ENCODE assay signal across 22 cellular contexts in the genomic region with DNA sequence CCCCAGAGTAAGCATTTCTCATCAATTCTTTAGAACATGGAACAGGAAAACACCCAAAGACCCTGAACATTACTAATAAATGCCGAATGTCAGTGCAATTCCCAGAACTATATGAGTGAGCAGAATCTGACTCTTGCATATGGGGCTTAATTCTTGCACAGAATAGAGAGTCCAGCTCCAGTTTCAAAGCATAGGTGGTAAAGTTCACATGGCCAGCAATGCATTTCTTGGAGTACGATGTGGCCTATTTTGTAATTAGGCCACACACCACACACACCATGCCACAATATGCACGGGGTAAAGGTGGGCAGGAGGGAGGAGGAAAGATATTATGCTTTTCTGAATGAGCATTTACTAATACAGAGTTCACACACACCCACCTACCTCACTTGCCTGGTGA. TPM values are rescaled to one million over a fixed set of nuclear protein-coding genes. Genes with fewer than 3 reads are reported as not detected.
DNase-seq lines count a peak whose midpoint lies in the region; ATAC-seq, FAIRE-seq and TF ChIP-seq lines count a peak whose summit lies in the region.
"Had no signal": no experiment of that assay in that cellular context is flagged by ENCODE, and none has a peak within 500 bp of the region (broad histone marks: within the 10 kb centered on the region; RNA-seq: fewer than 3 reads in every experiment).

No MANE protein-coding gene starts in this region.

- H3K27me3 ChIP-seq in GM12878 (replicated peaks in 1 of 2; ENCODE audit: control insufficient read depth in 2 of 2, insufficient read depth in 2 of 2, low read length in 1 of 2): no peaks in the 10 kb centered on the region; a peak in 1 of 4 replicates

- in situ Hi-C loops in GM12878 (cut with MboI): no loop called here

- no peak for TF ChIP-seq EP300 in GM12878 (IDR thresholded peaks at IDR 0.05; ENCODE audit: borderline replicate concordance in 1 of 2, control insufficient read depth in 1 of 2, low read depth in 2 of 2, low read length in 2 of 2)

- FAIRE-seq in GM12878 (lab: Jason Lieb, UNC): peak; percentile 44
- FAIRE-seq in D721Med (lab: Jason Lieb, UNC): no peak
- FAIRE-seq: GM12892, H1 had no signal

- POLR2A ChIA-PET in GM12878 (lab: Charles Lee): no interaction called here

- BruUV-seq in GM12878 (replicated peaks; lab: Mats Ljungman, UMichigan): no TSS peak

- RAD21 ChIA-PET in GM12878 (lab: Charles Lee; ENCODE audit: unreplicated experiment): no interaction called here

- H3K9ac ChIP-seq in GM12878 (ENCODE audit: control insufficient read depth, insufficient read depth, low read length): no peak overlapping the region

- H3K4me1 ChIP-seq in GM12878 (ENCODE audit: control insufficient read depth, insufficient read depth, low read length): peaks cover 3% of the 10 kb centered on the region

- H3K9me3 ChIP-seq in GM12878 (replicated peaks; ENCODE audit: control insufficient read depth, insufficient read depth, low read length): no peaks in the 10 kb centered on the region

- no peak overlapping the region for H2AFZ ChIP-seq in GM12878 (ENCODE audit: control insufficient read depth, low read depth, low read length)
- H2AFZ ChIP-seq: PC-9 had no signal

- no peaks in the 10 kb centered on the region for H3K36me3 ChIP-seq in GM12878 (ENCODE audit: control insufficient read depth in 2 of 2, insufficient read depth in 2 of 2, low read length in 1 of 2)

- DNase-seq in left ventricle myocardium superior (no peak), Right ventricle myocardium inferior (ENCODE audit: missing footprints) (no peak), GM12878 (ENCODE audit: low read depth, low spot score) (no peak), D721Med (ENCODE audit: insufficient read length, low spot score) (no peak), SHP77 treated with DMSO at 0.1 percent for 48 hours (lab: John Stamatoyannopoulos, UW) (no peak)
- DNase-seq: 8988T; C1 segment of cervical spinal cord; CD8-positive, alpha-beta T cell; DMS153; NCI-H1092; NCI-H1436; NCI-H187 treated with DMSO at 0.1 percent for 48 hours; NCI-H2107; NCI-H69; PC-9; T-cell had no signal

- TF ChIP-seq RAD21 in GM12878 (IDR thresholded peaks at IDR 0.05; ENCODE audit: insufficient read depth, low read depth, low read length): no peak

- no peak overlapping the region for H3K4me2 ChIP-seq in GM12878 (ENCODE audit: control insufficient read depth, insufficient read depth)
- H3K4me2 ChIP-seq: PC-9 had no signal

- ATAC-seq in left ventricle myocardium superior: peak; percentile 35
- ATAC-seq in Right ventricle myocardium inferior: no peak
- ATAC-seq in HG03159 (IDR thresholded peaks at IDR 0.05; ENCODE audit: unreplicated experiment): peak; percentile 30
- peak; percentile 17 for ATAC-seq in GM12878
- no peak for ATAC-seq in HG02973 (IDR thresholded peaks at IDR 0.05; ENCODE audit: unreplicated experiment)
- ATAC-seq: CD8-positive, alpha-beta T cell; HCT116; T-cell had no signal

- SMC1A ChIA-PET in GM12878 (lab: Charles Lee; ENCODE audit: uncharacterized antibody, unreplicated experiment): interaction anchor here (0.8 to 1.4 kb wide), 2 partner anchors 17 to 284 kb away, joined by 3 to 4 read pairs; no protein-coding TSS in a partner anchor

- H3K27ac ChIP-seq in GM12878 (ENCODE audit: control insufficient read depth, insufficient read depth): no peak overlapping the region
- H3K27ac ChIP-seq: PC-9 had no signal

- no peaks in the 10 kb centered on the region for H3K79me2 ChIP-seq in GM12878 (ENCODE audit: control insufficient read depth, insufficient read depth, low read length)

- WGBS in GM12878 (ENCODE audit: insufficient coverage, insufficient replicate concordance, low lambda C conversion rate, missing lambda C conversion rate): 31% methylated on average over 3 of the region's 3 CpGs

- intact Hi-C loops in left ventricle myocardium superior (cut with micrococcal nuclease) (no loop called here), Right ventricle myocardium inferior (cut with DNase I) (no loop called here), GM12878 (cut with micrococcal nuclease; ENCODE audit: unreplicated experiment) (no loop called here)

- no peak for TF ChIP-seq CTCF in GM12878 (IDR thresholded peaks at IDR 0.05 in 2 of 3, conservative IDR thresholded peaks at IDR 0.05 in 1 of 3; ENCODE audit: control insufficient read depth in 2 of 3, extremely low read depth in 1 of 3, insufficient read depth in 1 of 3, low read depth in 3 of 3, low read length in 3 of 3)
- no peak for TF ChIP-seq CTCF in D721Med (IDR thresholded peaks at IDR 0.05; ENCODE audit: insufficient read depth, missing control alignments)

- H4K20me1 ChIP-seq in GM12878 (ENCODE audit: control insufficient read depth, insufficient read depth): no peaks in the 10 kb centered on the region

- H3K4me3 ChIP-seq in GM12878: no peak overlapping the region
- H3K4me3 ChIP-seq: PC-9 had no signal

- CTCF ChIA-PET in GM12878 (lab: Yijun Ruan, JAX): interaction anchor here (0.7 kb wide), 1 partner anchor 9 kb away, joined by 4 read pairs; no protein-coding TSS in a partner anchor

- no peak for TF ChIP-seq POLR2A in GM12878 (IDR thresholded peaks at IDR 0.05; ENCODE audit: low read depth, low read length)

TF ChIP-seq in GM12878, 131 proteins besides CTCF, POLR2A, EP300 and RAD21 (continues in another document):
- TF ChIP-seq, protein P1, sequence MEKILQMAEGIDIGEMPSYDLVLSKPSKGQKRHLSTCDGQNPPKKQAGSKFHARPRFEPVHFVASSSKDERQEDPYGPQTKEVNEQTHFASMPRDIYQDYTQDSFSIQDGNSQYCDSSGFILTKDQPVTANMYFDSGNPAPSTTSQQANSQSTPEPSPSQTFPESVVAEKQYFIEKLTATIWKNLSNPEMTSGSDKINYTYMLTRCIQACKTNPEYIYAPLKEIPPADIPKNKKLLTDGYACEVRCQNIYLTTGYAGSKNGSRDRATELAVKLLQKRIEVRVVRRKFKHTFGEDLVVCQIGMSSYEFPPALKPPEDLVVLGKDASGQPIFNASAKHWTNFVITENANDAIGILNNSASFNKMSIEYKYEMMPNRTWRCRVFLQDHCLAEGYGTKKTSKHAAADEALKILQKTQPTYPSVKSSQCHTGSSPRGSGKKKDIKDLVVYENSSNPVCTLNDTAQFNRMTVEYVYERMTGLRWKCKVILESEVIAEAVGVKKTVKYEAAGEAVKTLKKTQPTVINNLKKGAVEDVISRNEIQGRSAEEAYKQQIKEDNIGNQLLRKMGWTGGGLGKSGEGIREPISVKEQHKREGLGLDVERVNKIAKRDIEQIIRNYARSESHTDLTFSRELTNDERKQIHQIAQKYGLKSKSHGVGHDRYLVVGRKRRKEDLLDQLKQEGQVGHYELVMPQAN (conservative IDR thresholded peaks at IDR 0.05): no peak
- TF ChIP-seq, protein P2, sequence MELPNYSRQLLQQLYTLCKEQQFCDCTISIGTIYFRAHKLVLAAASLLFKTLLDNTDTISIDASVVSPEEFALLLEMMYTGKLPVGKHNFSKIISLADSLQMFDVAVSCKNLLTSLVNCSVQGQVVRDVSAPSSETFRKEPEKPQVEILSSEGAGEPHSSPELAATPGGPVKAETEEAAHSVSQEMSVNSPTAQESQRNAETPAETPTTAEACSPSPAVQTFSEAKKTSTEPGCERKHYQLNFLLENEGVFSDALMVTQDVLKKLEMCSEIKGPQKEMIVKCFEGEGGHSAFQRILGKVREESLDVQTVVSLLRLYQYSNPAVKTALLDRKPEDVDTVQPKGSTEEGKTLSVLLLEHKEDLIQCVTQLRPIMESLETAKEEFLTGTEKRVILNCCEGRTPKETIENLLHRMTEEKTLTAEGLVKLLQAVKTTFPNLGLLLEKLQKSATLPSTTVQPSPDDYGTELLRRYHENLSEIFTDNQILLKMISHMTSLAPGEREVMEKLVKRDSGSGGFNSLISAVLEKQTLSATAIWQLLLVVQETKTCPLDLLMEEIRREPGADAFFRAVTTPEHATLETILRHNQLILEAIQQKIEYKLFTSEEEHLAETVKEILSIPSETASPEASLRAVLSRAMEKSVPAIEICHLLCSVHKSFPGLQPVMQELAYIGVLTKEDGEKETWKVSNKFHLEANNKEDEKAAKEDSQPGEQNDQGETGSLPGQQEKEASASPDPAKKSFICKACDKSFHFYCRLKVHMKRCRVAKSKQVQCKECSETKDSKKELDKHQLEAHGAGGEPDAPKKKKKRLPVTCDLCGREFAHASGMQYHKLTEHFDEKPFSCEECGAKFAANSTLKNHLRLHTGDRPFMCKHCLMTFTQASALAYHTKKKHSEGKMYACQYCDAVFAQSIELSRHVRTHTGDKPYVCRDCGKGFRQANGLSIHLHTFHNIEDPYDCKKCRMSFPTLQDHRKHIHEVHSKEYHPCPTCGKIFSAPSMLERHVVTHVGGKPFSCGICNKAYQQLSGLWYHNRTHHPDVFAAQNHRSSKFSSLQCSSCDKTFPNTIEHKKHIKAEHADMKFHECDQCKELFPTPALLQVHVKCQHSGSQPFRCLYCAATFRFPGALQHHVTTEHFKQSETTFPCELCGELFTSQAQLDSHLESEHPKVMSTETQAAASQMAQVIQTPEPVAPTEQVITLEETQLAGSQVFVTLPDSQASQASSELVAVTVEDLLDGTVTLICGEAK (IDR thresholded peaks at IDR 0.05; ENCODE audit: borderline replicate concordance): no peak
- no peak for TF ChIP-seq ATF7 (IDR thresholded peaks at IDR 0.05; ENCODE audit: low read depth)
- no peak for TF ChIP-seq BCL11A (IDR thresholded peaks at IDR 0.05; ENCODE audit: low read depth, low read length)
- TF ChIP-seq CBX3 (IDR thresholded peaks at IDR 0.05; ENCODE audit: borderline replicate concordance, low read depth): no peak
- TF ChIP-seq ZNF217 (IDR thresholded peaks at IDR 0.05): no peak
- TF ChIP-seq SREBF2 (IDR thresholded peaks at IDR 0.05; ENCODE audit: low read length): no peak

RNA-seq across cellular contexts. Expression of gene PLA2R1, which starts 56.5 kb away (rescaled TPM):
- total RNA-seq in left ventricle myocardium superior (2.9 TPM), Right ventricle myocardium inferior (3.4 TPM), GM12878 (2014; rRNA removed) (under 0.01 TPM in 1 of 2 replicates, not detected in the other), GM12878 (2014; rRNA removed; fragmentation: Illumina TruSeq; extraction: Trizol) (not detected in 2 replicates), GM12878 (2021) (0.05 TPM in 1 of 2 replicates, not detected in the other)
- total RNA-seq in GM12878 (2013; cell fraction: nucleolus; rRNA removed): 0.06 and 0.17 TPM in 2 replicates
- polyA plus RNA-seq in GM12878 (2011; ENCODE audit: low read depth): not detected
- polyA plus RNA-seq in GM12878 (2011; rRNA removed) (0.04 TPM in 1 of 2 replicates, not detected in the other), GM12878 (2014; fragmentation: Illumina TruSeq; extraction: Trizol) (not detected in 2 replicates), GM12878 (2014; fragmentation: Nextera tagmentation; extraction: Ambion mirVana) (under 1 TPM; 0.02 to 0.05 TPM), GM12878 (2014; rRNA removed) (0.01 TPM in 1 of 2 replicates, not detected in the other), GM12878 (2016; fragmentation: Nextera tagmentation; extraction: Ambion mirVana) (under 1 TPM in 1 of 2 experiments, not detected in 1; 0.03 TPM)
- not detected in 2 replicates for polyA plus RNA-seq in GM12878 (2011; cell fraction: cytosol; rRNA removed)
- 0.07 TPM in 1 of 2 replicates, not detected in the other for polyA plus RNA-seq in GM12878 (2011; cell fraction: nucleus; rRNA removed)
- 0.03 and 0.09 TPM in 2 replicates for polyA plus RNA-seq in GM12878 (2012)
- not detected in 2 replicates for polyA minus RNA-seq in GM12878 (2011; rRNA and poly(A)+ RNA removed)
- polyA minus RNA-seq in GM12878 (2011; cell fraction: cytosol; rRNA and poly(A)+ RNA removed): not detected in 2 replicates
- not detected in 2 replicates for polyA minus RNA-seq in GM12878 (2011; cell fraction: nucleus; rRNA and poly(A)+ RNA removed)
- total RNA-seq: CD8-positive, alpha-beta T cell; G401 had no signal

Comparison
In these comparisons a context has a peak if more than half of its experiments do, and no peak if none do; other contexts are left out.
1. ATAC-seq: peak in left ventricle myocardium superior (single experiment), HG03159 (single experiment) and GM12878 (single experiment); none in Right ventricle myocardium inferior (single experiment) and HG02973 (single experiment).